ENCODE assay signal across 6 cellular contexts in genomic region chr4:107512549-107512948, GRCh38.
"Had no signal": no experiment of that assay in that cellular context is flagged by ENCODE, and none has a peak within 500 bp of the region (broad histone marks: within the 10 kb centered on the region; RNA-seq: fewer than 3 reads in every experiment).

No MANE protein-coding gene starts in this region.

- DNase-seq: H7, HFFc6 had no signal

- H3K4me3 ChIP-seq: GM23338, HAP-1 had no signal

- H3K4me2 ChIP-seq: GM23338 had no signal

- H3K9me3 ChIP-seq: HAP-1 had no signal

- H3K36me3 ChIP-seq: HAP-1 had no signal

- H3K27ac ChIP-seq: HL-60 had no signal

- FAIRE-seq: HepG2 had no signal

- H2AFZ ChIP-seq: GM23338 had no signal
